8 cellular contexts compared by ENCODE assay signal in the genomic region with DNA sequence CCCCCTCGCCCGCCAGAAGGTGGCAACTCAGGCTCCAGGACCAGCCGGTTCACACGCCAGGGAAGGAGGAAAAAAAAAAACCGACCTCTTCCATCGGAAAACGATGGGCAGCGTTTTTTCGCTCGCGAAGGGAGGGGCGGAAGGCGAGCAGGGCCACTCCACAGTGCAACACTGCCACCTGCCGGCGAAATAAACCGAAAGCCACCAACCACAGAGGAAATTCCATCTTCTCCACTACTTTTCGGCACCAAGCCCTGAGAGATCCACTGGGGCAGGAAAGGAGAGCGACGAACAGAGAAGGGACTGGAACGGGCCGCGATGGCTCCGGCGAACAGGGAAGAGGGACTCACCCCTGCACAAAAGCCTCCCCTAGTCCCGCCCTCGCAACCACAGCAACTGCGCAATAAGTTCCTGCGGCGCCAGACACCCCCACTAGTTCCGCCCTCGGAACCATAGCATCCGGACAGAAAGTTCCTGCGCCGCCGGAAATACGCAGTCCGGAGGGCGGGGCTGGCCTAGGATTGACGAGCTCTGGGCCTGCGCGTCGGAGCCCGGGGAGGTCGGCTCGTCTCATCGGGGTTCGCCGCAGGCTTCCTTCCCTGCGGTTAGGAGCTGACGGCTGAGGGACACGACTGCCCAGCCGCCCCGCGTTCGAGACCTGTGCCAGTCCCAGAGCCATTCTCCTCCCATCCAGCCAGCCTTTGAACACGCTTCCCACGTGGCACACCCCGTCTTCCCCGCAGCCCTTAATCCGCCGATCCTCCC. TPM values are rescaled to one million over a fixed set of nuclear protein-coding genes. Genes with fewer than 3 reads are reported as not detected.
DNase-seq lines count a peak whose midpoint lies in the region; ATAC-seq and TF ChIP-seq lines count a peak whose summit lies in the region.

No MANE protein-coding gene starts in this region.

- TF ChIP-seq POLR2A in adrenal gland (IDR thresholded peaks at IDR 0.05) (peak; percentile 23 to 82), heart left ventricle (IDR thresholded peaks at IDR 0.05) (peak in 1 of 2 donors; percentile 78)

- peaks cover 2% of the 10 kb centered on the region for H3K4me1 Mint-ChIP-seq in progenitor cell of endocrine pancreas (ENCODE audit: low read depth)

- H3K9me3 Mint-ChIP-seq in progenitor cell of endocrine pancreas (ENCODE audit: low read depth) = no peaks in the 10 kb centered on the region

- H3K4me1 ChIP-seq in adrenal gland (replicated peaks in 1 of 2) = peaks cover 0 to 10% of the 10 kb centered on the region in 2 donors
- H3K4me1 ChIP-seq in heart left ventricle = peaks cover 0 to 10% (median 3%) of the 10 kb centered on the region in 12 donors

- DNase-seq in GM13976 (ENCODE audit: low spot score) (peak; percentile 89), NCI-H1436 (lab: John Stamatoyannopoulos, UW) (peak; percentile 95), SW480 (ENCODE audit: low spot score) (peak; percentile 94), adrenal gland (peak; percentile 92 to 97 (median 96)), heart left ventricle (peak; percentile 93 to 98 (median 94)), progenitor cell of endocrine pancreas (ENCODE audit: low spot score, unreplicated experiment) (peak; percentile 77), ureter (ENCODE audit: low spot score) (peak; percentile 97)

- intact Hi-C loops in adrenal gland (cut with DNase I) (no loop called here), heart left ventricle (cut with DNase I) (no loop called here)

- peak; percentile 83 for TF ChIP-seq CTCF in GM13976 (IDR thresholded peaks at IDR 0.05; ENCODE audit: borderline replicate concordance, control extremely low read depth, extremely low read depth, insufficient read depth, missing control alignments)
- peak; percentile 93 to 100 (median 99) for TF ChIP-seq CTCF in adrenal gland (IDR thresholded peaks at IDR 0.05)
- TF ChIP-seq CTCF in heart left ventricle (IDR thresholded peaks at IDR 0.05) = peak; percentile 74 to 97 (median 80)
- TF ChIP-seq CTCF in progenitor cell of endocrine pancreas (IDR thresholded peaks at IDR 0.05; ENCODE audit: unreplicated experiment) = peak; percentile 79

- H3K36me3 ChIP-seq in adrenal gland (replicated peaks in 1 of 2) (no peaks in the 10 kb centered on the region), heart left ventricle (no peaks in the 10 kb centered on the region)

- H3K27ac Mint-ChIP-seq in progenitor cell of endocrine pancreas = peak overlapping the region; percentile 99

- H3K4me3 ChIP-seq in adrenal gland (peak overlapping the region; percentile 11 to 85 (median 53)), heart left ventricle (peak overlapping the region; percentile 59 to 75 (median 66))

- WGBS in adrenal gland, 4 donors = 0 to 1% (median 0%) methylated on average over 1 to 61 of the region's 61 CpGs
- 0 to 1% (median 0%) methylated on average over 34 to 61 of the region's 61 CpGs for WGBS in heart left ventricle, 4 donors

- no peaks in the 10 kb centered on the region for H3K36me3 Mint-ChIP-seq in progenitor cell of endocrine pancreas (ENCODE audit: insufficient read depth)

- no peaks in the 10 kb centered on the region for H3K27me3 Mint-ChIP-seq in progenitor cell of endocrine pancreas

- peak overlapping the region; percentile 90 for H3K4me3 Mint-ChIP-seq in progenitor cell of endocrine pancreas (ENCODE audit: low read depth)

- H3K9me3 ChIP-seq in adrenal gland (replicated peaks in 1 of 3) = no peaks in the 10 kb centered on the region
- no peaks in the 10 kb centered on the region for H3K9me3 ChIP-seq in heart left ventricle

- H3K27ac ChIP-seq in adrenal gland = peak overlapping the region; percentile 81 to 98 (median 96)
- H3K27ac ChIP-seq in heart left ventricle = peak overlapping the region; percentile 92 to 99 (median 94)

- H3K27me3 ChIP-seq in adrenal gland (no peaks in the 10 kb centered on the region), heart left ventricle (no peaks in the 10 kb centered on the region)

- ATAC-seq in HG02852 (IDR thresholded peaks at IDR 0.05; ENCODE audit: unreplicated experiment) (peak; percentile 96), heart left ventricle (peak; percentile 98 to 99 (median 98))

- in situ Hi-C loops in GM13976 (cut with MboI; ENCODE audit: low sequenced_read_pairs, unreplicated experiment) = no loop called here

RNA-seq across cellular contexts. Expression of gene FAM156A, which starts 23.4 kb away (rescaled TPM):
- 10 to 100 TPM in 7 of 8 donors, 1 to 10 TPM in 1; 4.4 to 37.9 (median 21.8) TPM for total RNA-seq in adrenal gland
- polyA plus RNA-seq in adrenal gland = 10 to 100 TPM; 14.6 to 56.0 (median 34.5) TPM
- total RNA-seq in heart left ventricle = 1 to 10 TPM; 3.6 to 8.7 (median 7.0) TPM
- 10 to 100 TPM in 1 of 2 donors, 1 to 10 TPM in 1; 6.5 to 12.9 TPM for polyA plus RNA-seq in heart left ventricle
- total RNA-seq in progenitor cell of endocrine pancreas = 22.0 and 27.2 TPM in 2 replicates
- total RNA-seq in ureter = 34.0 TPM

RNA-seq across cellular contexts. Expression of gene FAM156B, which starts 37.8 kb away (rescaled TPM):
- total RNA-seq in adrenal gland = 10 to 100 TPM in 5 of 8 donors, 1 to 10 TPM in 3; 2.1 to 34.0 (median 20.7) TPM
- 100 to 1,000 TPM in 2 of 3 donors, 1 to 10 TPM in 1; 7.3 to 203 (median 193) TPM for polyA plus RNA-seq in adrenal gland
- 10 to 100 TPM in 2 of 9 donors, 1 to 10 TPM in 7; 4.4 to 11.9 (median 7.5) TPM for total RNA-seq in heart left ventricle
- 10 to 100 TPM in 1 of 2 donors, 1 to 10 TPM in 1; 9.4 to 11.7 TPM for polyA plus RNA-seq in heart left ventricle
- 13.1 and 14.9 TPM in 2 replicates for total RNA-seq in progenitor cell of endocrine pancreas
- total RNA-seq in ureter = 34.3 TPM

Comparison
In these comparisons a context has a peak if more than half of its experiments do, and no peak if none do; other contexts are left out.
1. Peak in every context shown above with its lines: DNase-seq, ATAC-seq, H3K4me3 ChIP-seq and H3K27ac ChIP-seq.